In the genomic region with DNA sequence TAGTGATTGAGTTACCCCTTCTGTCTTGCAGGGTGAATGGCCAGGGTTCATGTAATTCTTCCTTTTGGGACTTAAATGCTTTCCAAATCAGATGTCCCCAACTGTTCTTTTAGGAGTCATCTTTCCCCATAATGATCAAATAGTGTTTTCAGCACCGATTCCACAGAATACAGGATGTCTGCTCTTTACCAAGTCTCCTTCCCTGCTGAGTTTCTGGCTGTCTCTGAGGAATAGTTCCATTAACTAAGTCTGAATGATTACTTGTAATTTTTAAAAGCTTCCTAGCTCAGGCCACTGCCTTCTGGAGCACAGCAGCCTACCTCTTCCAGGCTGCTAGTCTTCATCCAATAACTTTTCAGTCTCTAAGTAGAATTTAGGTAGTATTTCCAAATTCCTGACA, we compare ENCODE assay signal across 1 cellular context.
TF ChIP-seq lines count a peak whose summit lies in the region.

No MANE protein-coding gene starts in this region.

TF ChIP-seq in GM23338, 12 proteins besides CTCF, POLR2A, EP300 and RAD21 (continued from another document):
- TF ChIP-seq, protein P1, sequence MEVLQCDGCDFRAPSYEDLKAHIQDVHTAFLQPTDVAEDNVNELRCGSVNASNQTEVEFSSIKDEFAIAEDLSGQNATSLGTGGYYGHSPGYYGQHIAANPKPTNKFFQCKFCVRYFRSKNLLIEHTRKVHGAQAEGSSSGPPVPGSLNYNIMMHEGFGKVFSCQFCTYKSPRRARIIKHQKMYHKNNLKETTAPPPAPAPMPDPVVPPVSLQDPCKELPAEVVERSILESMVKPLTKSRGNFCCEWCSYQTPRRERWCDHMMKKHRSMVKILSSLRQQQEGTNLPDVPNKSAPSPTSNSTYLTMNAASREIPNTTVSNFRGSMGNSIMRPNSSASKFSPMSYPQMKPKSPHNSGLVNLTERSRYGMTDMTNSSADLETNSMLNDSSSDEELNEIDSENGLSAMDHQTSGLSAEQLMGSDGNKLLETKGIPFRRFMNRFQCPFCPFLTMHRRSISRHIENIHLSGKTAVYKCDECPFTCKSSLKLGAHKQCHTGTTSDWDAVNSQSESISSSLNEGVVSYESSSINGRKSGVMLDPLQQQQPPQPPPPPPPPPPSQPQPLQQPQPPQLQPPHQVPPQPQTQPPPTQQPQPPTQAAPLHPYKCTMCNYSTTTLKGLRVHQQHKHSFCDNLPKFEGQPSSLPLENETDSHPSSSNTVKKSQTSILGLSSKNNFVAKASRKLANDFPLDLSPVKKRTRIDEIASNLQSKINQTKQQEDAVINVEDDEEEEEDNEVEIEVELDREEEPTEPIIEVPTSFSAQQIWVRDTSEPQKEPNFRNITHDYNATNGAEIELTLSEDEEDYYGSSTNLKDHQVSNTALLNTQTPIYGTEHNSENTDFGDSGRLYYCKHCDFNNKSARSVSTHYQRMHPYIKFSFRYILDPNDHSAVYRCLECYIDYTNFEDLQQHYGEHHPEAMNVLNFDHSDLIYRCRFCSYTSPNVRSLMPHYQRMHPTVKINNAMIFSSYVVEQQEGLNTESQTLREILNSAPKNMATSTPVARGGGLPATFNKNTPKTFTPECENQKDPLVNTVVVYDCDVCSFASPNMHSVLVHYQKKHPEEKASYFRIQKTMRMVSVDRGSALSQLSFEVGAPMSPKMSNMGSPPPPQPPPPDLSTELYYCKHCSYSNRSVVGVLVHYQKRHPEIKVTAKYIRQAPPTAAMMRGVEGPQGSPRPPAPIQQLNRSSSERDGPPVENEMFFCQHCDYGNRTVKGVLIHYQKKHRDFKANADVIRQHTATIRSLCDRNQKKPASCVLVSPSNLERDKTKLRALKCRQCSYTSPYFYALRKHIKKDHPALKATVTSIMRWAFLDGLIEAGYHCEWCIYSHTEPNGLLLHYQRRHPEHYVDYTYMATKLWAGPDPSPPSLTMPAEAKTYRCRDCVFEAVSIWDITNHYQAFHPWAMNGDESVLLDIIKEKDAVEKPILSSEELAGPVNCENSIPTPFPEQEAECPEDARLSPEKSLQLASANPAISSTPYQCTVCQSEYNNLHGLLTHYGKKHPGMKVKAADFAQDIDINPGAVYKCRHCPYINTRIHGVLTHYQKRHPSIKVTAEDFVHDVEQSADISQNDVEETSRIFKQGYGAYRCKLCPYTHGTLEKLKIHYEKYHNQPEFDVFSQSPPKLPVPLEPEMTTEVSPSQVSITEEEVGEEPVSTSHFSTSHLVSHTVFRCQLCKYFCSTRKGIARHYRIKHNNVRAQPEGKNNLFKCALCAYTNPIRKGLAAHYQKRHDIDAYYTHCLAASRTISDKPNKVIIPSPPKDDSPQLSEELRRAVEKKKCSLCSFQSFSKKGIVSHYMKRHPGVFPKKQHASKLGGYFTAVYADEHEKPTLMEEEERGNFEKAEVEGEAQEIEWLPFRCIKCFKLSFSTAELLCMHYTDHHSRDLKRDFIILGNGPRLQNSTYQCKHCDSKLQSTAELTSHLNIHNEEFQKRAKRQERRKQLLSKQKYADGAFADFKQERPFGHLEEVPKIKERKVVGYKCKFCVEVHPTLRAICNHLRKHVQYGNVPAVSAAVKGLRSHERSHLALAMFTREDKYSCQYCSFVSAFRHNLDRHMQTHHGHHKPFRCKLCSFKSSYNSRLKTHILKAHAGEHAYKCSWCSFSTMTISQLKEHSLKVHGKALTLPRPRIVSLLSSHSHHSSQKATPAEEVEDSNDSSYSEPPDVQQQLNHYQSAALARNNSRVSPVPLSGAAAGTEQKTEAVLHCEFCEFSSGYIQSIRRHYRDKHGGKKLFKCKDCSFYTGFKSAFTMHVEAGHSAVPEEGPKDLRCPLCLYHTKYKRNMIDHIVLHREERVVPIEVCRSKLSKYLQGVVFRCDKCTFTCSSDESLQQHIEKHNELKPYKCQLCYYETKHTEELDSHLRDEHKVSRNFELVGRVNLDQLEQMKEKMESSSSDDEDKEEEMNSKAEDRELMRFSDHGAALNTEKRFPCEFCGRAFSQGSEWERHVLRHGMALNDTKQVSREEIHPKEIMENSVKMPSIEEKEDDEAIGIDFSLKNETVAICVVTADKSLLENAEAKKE (CRISPR knock-in tag; IDR thresholded peaks at IDR 0.05), result no peak
- no peak for TF ChIP-seq EZH2phosphoT487 (IDR thresholded peaks at IDR 0.05; ENCODE audit: unreplicated experiment)
- TF ChIP-seq, protein P2, sequence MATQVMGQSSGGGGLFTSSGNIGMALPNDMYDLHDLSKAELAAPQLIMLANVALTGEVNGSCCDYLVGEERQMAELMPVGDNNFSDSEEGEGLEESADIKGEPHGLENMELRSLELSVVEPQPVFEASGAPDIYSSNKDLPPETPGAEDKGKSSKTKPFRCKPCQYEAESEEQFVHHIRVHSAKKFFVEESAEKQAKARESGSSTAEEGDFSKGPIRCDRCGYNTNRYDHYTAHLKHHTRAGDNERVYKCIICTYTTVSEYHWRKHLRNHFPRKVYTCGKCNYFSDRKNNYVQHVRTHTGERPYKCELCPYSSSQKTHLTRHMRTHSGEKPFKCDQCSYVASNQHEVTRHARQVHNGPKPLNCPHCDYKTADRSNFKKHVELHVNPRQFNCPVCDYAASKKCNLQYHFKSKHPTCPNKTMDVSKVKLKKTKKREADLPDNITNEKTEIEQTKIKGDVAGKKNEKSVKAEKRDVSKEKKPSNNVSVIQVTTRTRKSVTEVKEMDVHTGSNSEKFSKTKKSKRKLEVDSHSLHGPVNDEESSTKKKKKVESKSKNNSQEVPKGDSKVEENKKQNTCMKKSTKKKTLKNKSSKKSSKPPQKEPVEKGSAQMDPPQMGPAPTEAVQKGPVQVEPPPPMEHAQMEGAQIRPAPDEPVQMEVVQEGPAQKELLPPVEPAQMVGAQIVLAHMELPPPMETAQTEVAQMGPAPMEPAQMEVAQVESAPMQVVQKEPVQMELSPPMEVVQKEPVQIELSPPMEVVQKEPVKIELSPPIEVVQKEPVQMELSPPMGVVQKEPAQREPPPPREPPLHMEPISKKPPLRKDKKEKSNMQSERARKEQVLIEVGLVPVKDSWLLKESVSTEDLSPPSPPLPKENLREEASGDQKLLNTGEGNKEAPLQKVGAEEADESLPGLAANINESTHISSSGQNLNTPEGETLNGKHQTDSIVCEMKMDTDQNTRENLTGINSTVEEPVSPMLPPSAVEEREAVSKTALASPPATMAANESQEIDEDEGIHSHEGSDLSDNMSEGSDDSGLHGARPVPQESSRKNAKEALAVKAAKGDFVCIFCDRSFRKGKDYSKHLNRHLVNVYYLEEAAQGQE (IDR thresholded peaks at IDR 0.05; ENCODE audit: unreplicated experiment), result no peak
- no peak for TF ChIP-seq EZH2 (IDR thresholded peaks at IDR 0.05; ENCODE audit: low read depth, unreplicated experiment)
- TF ChIP-seq ZNF331 (CRISPR knock-in tag; IDR thresholded peaks at IDR 0.05; ENCODE audit: low read depth), result no peak
- TF ChIP-seq CREB1 (CRISPR knock-in tag; IDR thresholded peaks at IDR 0.05; ENCODE audit: low read depth), result no peak
- no peak for TF ChIP-seq POLR2AphosphoS5 (IDR thresholded peaks at IDR 0.05; ENCODE audit: low read depth)
- TF ChIP-seq JUNB (IDR thresholded peaks at IDR 0.05; ENCODE audit: unreplicated experiment), result no peak
